In genomic region chr19:46225558-46226004, GRCh38 we compare ENCODE assay signal across 1 cellular context.
TF ChIP-seq lines count a peak whose summit lies in the region.

No MANE protein-coding gene starts in this region.

TF ChIP-seq in K562, 482 proteins besides CTCF, POLR2A, EP300 and RAD21 (continued from another document):
- TF ChIP-seq CTCFL (IDR thresholded peaks at IDR 0.05; ENCODE audit: borderline replicate concordance, insufficient read depth, low read depth, low read length, poor library complexity, severe bottlenecking) (no peak), COPS2 (conservative IDR thresholded peaks at IDR 0.05) (no peak), ZNF518B (CRISPR knock-in tag; IDR thresholded peaks at IDR 0.05) (no peak), CREB1 (IDR thresholded peaks at IDR 0.05) (no peak), CREB1 (CRISPR knock-in tag; IDR thresholded peaks at IDR 0.05) (no peak), CREB3 (tag; conservative IDR thresholded peaks at IDR 0.05; ENCODE audit: low read depth) (no peak), ID3 (CRISPR knock-in tag; IDR thresholded peaks at IDR 0.05) (no peak), ID3 (tag; IDR thresholded peaks at IDR 0.05) (peak; percentile 83), ZNF766 (CRISPR knock-in tag; conservative IDR thresholded peaks at IDR 0.05) (0 out of 2 replicates have a peak, but pooled peaks have one; percentile 39), AFF4 (CRISPR knock-in tag; IDR thresholded peaks at IDR 0.05) (no peak), SRF (CRISPR knock-in tag; IDR thresholded peaks at IDR 0.05) (no peak), REST (CRISPR knock-in tag; IDR thresholded peaks at IDR 0.05; ENCODE audit: low read depth) (peak; percentile 93), JUN (IDR thresholded peaks at IDR 0.05; ENCODE audit: borderline replicate concordance, low read depth, low read length) (no peak), JUN (CRISPR knock-in tag; IDR thresholded peaks at IDR 0.05; ENCODE audit: borderline replicate concordance) (no peak), MIER1 (IDR thresholded peaks at IDR 0.05; ENCODE audit: low read depth) (peak; percentile 87), NUFIP1 (IDR thresholded peaks at IDR 0.05; ENCODE audit: partially characterized antibody) (no peak), ZFP36 (IDR thresholded peaks at IDR 0.05; ENCODE audit: low read depth, low read length, partially characterized antibody) (no peak), KDM5B (IDR thresholded peaks at IDR 0.05; ENCODE audit: insufficient replicate concordance, low read depth, low read length) (no peak), MITF (IDR thresholded peaks at IDR 0.05) (no peak), RBM15 (IDR thresholded peaks at IDR 0.05; ENCODE audit: insufficient read depth, low read length) (no peak), KDM2B (CRISPR knock-in tag; IDR thresholded peaks at IDR 0.05) (no peak), PKNOX1 (IDR thresholded peaks at IDR 0.05) (no peak)
TF ChIP-seq in K562: peak in this region for 10.
